1 cellular context compared by ENCODE assay signal in genomic region chr2:100199421-100199820, GRCh38.
TF ChIP-seq lines count a peak whose summit lies in the region.

No MANE protein-coding gene starts in this region.

TF ChIP-seq in IMR-90, 13 proteins besides CTCF, POLR2A, EP300 and RAD21 (continued from another document):
- TF ChIP-seq NFE2L2 (IDR thresholded peaks at IDR 0.05; ENCODE audit: low read depth, low read length) (no peak), MAZ (IDR thresholded peaks at IDR 0.05; ENCODE audit: borderline replicate concordance, low read depth, low read length) (no peak), CHD1 (IDR thresholded peaks at IDR 0.05; ENCODE audit: low read depth, low read length) (no peak), RCOR1 (IDR thresholded peaks at IDR 0.05; ENCODE audit: insufficient replicate concordance, low read length) (no peak), FOS (IDR thresholded peaks at IDR 0.05; ENCODE audit: low read depth, low read length) (no peak), MXI1 (IDR thresholded peaks at IDR 0.05; ENCODE audit: borderline replicate concordance, low read depth, low read length) (no peak), USF2 (IDR thresholded peaks at IDR 0.05; ENCODE audit: low read depth, low read length) (no peak), MAFK (IDR thresholded peaks at IDR 0.05; ENCODE audit: low read depth, low read length) (no peak), ELK1 (IDR thresholded peaks at IDR 0.05; ENCODE audit: borderline replicate concordance, low read depth, low read length) (no peak), SMC3 (IDR thresholded peaks at IDR 0.05; ENCODE audit: low read depth, low read length) (no peak), CEBPB (IDR thresholded peaks at IDR 0.05; ENCODE audit: low read depth, low read length) (no peak)
TF ChIP-seq in IMR-90: peak in this region for 0.
